ENCODE assay signal across 14 cellular contexts in genomic region chr5:76801159-76801802, GRCh38. TPM values are rescaled to one million over a fixed set of nuclear protein-coding genes. Genes with fewer than 3 reads are reported as not detected.
DNase-seq lines count a peak whose midpoint lies in the region; ATAC-seq and TF ChIP-seq lines count a peak whose summit lies in the region.
"Had no signal": no experiment of that assay in that cellular context is flagged by ENCODE, and none has a peak within 500 bp of the region (broad histone marks: within the 10 kb centered on the region; RNA-seq: fewer than 3 reads in every experiment).

No MANE protein-coding gene starts in this region.

- CTCF ChIA-PET in mammary epithelial cell (lab: Charles Lee; ENCODE audit: low non-redundant PET), result no interaction called here

- in situ Hi-C loops in mammary epithelial cell (cut with MboI; ENCODE audit: low sequenced_read_pairs in 2 of 2), result no loop called here

- no peak overlapping the region for H3K9ac ChIP-seq in mammary epithelial cell (ENCODE audit: insufficient read depth, low read length)

- H3K27me3 ChIP-seq in mammary epithelial cell (ENCODE audit: insufficient read depth, low read length), result no peaks in the 10 kb centered on the region

- intact Hi-C loops in mammary epithelial cell (cut with micrococcal nuclease) (no loop called here), left cardiac atrium (cut with DNase I) (no loop called here), head of caudate nucleus (cut with DNase I) (no loop called here)

- no peak overlapping the region for H3K4me3 ChIP-seq in mammary epithelial cell (replicated peaks in 1 of 3; ENCODE audit: insufficient read depth in 1 of 3, low read depth in 2 of 3, low read length in 3 of 3)
- H3K4me3 ChIP-seq: lower lobe of right lung had no signal

- WGBS in mammary epithelial cell (ENCODE audit: low coverage, missing lambda C conversion rate), result 21% methylated on average over 4 of the region's 4 CpGs

- H2AFZ ChIP-seq in mammary epithelial cell (ENCODE audit: low read depth, low read length), result peak overlapping the region; percentile 84

- ATAC-seq in left cardiac atrium, result peak; percentile 71 to 88
- ATAC-seq: lower lobe of right lung had no signal

- no peaks in the 10 kb centered on the region for H3K9me3 ChIP-seq in mammary epithelial cell (replicated peaks; ENCODE audit: insufficient read depth, low read length)
- H3K9me3 ChIP-seq: lower lobe of right lung had no signal

- no peaks in the 10 kb centered on the region for H4K20me1 ChIP-seq in mammary epithelial cell (ENCODE audit: insufficient read depth, low read length)

- peak overlapping the region; percentile 56 for H3K4me2 ChIP-seq in mammary epithelial cell (ENCODE audit: insufficient read depth, low read depth, low read length)

- H3K36me3 ChIP-seq in mammary epithelial cell (ENCODE audit: insufficient read depth, low read length), result no peaks in the 10 kb centered on the region
- H3K36me3 ChIP-seq: lower lobe of right lung had no signal

- no peaks in the 10 kb centered on the region for H3K79me2 ChIP-seq in mammary epithelial cell (ENCODE audit: insufficient read depth, low read length)

- DNase-seq in A172 (ENCODE audit: low spot score) (peak; percentile 69), HCEC 1CT (peak; percentile 76), mammary epithelial cell (peak; percentile 76), left cardiac atrium (peak; percentile 78), head of caudate nucleus (no peak), caudate nucleus (lab: John Stamatoyannopoulos, UW) (no peak)
- no peak for DNase-seq in activated CD4-positive, alpha-beta T cell treated with anti-CD3 and anti-CD28 coated beads, Interleukin-2, amount 50 U/mL, for 4 hours
- no peak for DNase-seq in stimulated activated naive CD4-positive, alpha-beta T cell treated with Interleukin-2 at 50 U/mL for 16 hours (lab: John Stamatoyannopoulos, UW)
- DNase-seq: activated CD8-positive, alpha-beta memory T cell treated with anti-CD3 and anti-CD28 coated beads for 24 hours; activated naive CD4-positive, alpha-beta T cell treated with Interleukin-2 at 50 U/mL for 16 hours; lower lobe of right lung; NCI-H345; OCI-M1 had no signal

- peak overlapping the region; percentile 45 for H3K27ac ChIP-seq in mammary epithelial cell (ENCODE audit: insufficient read depth, low read depth, low read length)
- H3K27ac ChIP-seq in caudate nucleus (ENCODE audit: low read depth, low read length), result no peak overlapping the region
- H3K27ac ChIP-seq: lower lobe of right lung had no signal

- peaks cover 29% of the 10 kb centered on the region for H3K4me1 ChIP-seq in mammary epithelial cell (ENCODE audit: insufficient read depth, low read length)
- H3K4me1 ChIP-seq: lower lobe of right lung had no signal

- TF ChIP-seq CTCF in mammary epithelial cell (conservative IDR thresholded peaks at IDR 0.05 in 1 of 2, IDR thresholded peaks at IDR 0.05 in 1 of 2; ENCODE audit: extremely low read depth in 1 of 2, insufficient read depth in 1 of 2, low read depth in 1 of 2, low read length in 2 of 2), result no peak

- dilution Hi-C loops in mammary epithelial cell (cut with HindIII; ENCODE audit: low sequenced_read_pairs), result no loop called here

- no TSS peak for BruUV-seq in mammary epithelial cell (replicated peaks; lab: Mats Ljungman, UMichigan)

RNA-seq across cellular contexts. Expression of gene F2RL1, which starts 17.5 kb away (rescaled TPM):
- total RNA-seq in A172 (2014; rRNA removed; shearing (Covaris generic)), result 1.7 and 2.3 TPM in 2 replicates
- total RNA-seq in mammary epithelial cell (10 to 100 TPM; 57.2 to 93.5 TPM), left cardiac atrium (1 to 10 TPM; 1.7 to 3.9 TPM)
- polyA plus RNA-seq in mammary epithelial cell, result 65.6 TPM
- polyA minus RNA-seq in mammary epithelial cell, result 106 TPM

RNA-seq across cellular contexts. Expression of gene S100Z, which starts 48.5 kb away (rescaled TPM):
- total RNA-seq in A172 (2014; rRNA removed; shearing (Covaris generic)), result 0.47 TPM in 1 of 2 replicates, not detected in the other
- not detected for total RNA-seq in mammary epithelial cell
- not detected for polyA plus RNA-seq in mammary epithelial cell
- polyA minus RNA-seq in mammary epithelial cell, result not detected
- not detected for total RNA-seq in left cardiac atrium
- total RNA-seq: osteocyte had no signal

Comparison
In these comparisons a context has a peak if more than half of its experiments do, and no peak if none do; other contexts are left out.
1. DNase-seq: peak in A172 (single experiment), HCEC 1CT (single experiment), mammary epithelial cell (single experiment) and left cardiac atrium (single experiment); none in head of caudate nucleus (0 of 42), activated CD4-positive, alpha-beta T cell treated with anti-CD3 and anti-CD28 coated beads, Interleukin-2, amount 50 U/mL, for 4 hours (0 of 2), stimulated activated naive CD4-positive, alpha-beta T cell treated with Interleukin-2 at 50 U/mL for 16 hours (single experiment) and caudate nucleus (0 of 61).
2. RNA of gene F2RL1, which starts 17.5 kb away (total RNA-seq): 57.2 to 93.5 TPM in mammary epithelial cell; 1.7 to 3.9 TPM in left cardiac atrium and 1.7 to 2.3 TPM in A172; every median in the first group is over 10 times any median in the second.